Comparison of ENCODE assay signal across 8 cellular contexts in the genomic region with DNA sequence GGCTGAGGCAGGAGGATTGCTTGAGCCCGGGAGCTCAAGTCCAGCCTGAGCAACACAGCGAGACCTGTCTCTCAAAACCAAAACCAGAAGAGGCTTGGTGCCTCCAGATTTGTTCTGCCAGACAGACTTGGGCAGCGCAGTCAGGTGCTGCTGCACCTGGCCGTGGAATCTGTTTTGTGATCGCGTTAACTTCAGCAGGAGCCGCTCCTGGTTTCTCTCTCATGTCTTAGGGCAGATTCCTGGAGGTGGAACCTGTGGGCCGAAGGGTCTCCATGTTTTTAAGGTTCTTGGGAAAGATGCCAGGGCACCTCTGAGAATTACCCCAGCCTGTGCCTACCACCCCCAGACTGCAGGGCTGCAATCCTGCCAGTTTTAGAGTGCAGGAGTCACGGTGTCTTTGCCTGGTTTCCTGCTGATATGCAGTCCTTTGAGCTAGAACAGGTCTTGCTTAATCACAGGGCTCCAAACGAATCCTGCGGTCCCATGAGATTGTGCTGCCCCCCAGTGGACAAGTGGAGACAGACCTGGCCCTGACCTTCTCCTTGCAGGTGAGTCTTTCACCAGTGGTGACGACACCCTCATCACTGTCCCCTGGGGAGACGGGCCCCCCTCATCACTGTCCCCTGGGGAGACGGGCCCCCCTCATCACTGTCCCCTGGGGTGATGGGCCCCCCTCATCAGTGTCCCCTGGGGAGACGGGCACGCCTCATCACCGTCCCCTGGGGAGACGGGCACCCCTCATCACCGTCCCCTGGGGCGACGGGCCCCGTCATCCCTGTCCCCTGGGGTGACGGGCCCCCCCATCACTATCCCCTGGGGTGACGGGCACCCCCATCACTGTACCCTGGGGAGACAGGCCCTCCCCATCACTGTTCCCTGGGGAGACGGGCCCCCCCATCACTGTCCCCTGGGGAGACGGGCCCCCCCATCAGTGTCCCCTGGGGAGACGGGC. TPM values are rescaled to one million over a fixed set of nuclear protein-coding genes. Genes with fewer than 3 reads are reported as not detected.
DNase-seq lines count a peak whose midpoint lies in the region; ATAC-seq and TF ChIP-seq lines count a peak whose summit lies in the region.

No MANE protein-coding gene starts in this region.

- no peak overlapping the region for H3K27ac ChIP-seq in CD4-positive, CD25-positive, alpha-beta regulatory T cell (ENCODE audit: insufficient read depth, low read length, poor library complexity, severe bottlenecking)
- H3K27ac ChIP-seq in heart left ventricle (peak overlapping the region in 4 of 12 donors; percentile 22 to 59 (median 48)), vagina (no peak overlapping the region)

- intact Hi-C loops in heart left ventricle (cut with DNase I) = loop anchor here (1.0 to 10.0 kb wide), 11 partner anchors 35 to 261 kb away; a partner anchor contains a TSS
- intact Hi-C loops in vagina (cut with DNase I) = loop anchor here (2.0 kb wide), 1 partner anchor 149 kb away; no protein-coding TSS in a partner anchor

- H3K36me3 ChIP-seq in CD4-positive, CD25-positive, alpha-beta regulatory T cell (ENCODE audit: control insufficient read depth, insufficient read depth, low read length) = no peaks in the 10 kb centered on the region
- peaks cover 0 to 31% (median 11%) of the 10 kb centered on the region in 9 donors for H3K36me3 ChIP-seq in heart left ventricle
- no peaks in the 10 kb centered on the region for H3K36me3 ChIP-seq in vagina

- no peak overlapping the region for H3K4me3 Mint-ChIP-seq in CD4-positive, CD25-positive, alpha-beta regulatory T cell
- no peak overlapping the region for H3K4me3 Mint-ChIP-seq in activated naive CD8-positive, alpha-beta T cell treated with anti-CD3 and anti-CD28 coated beads, Interleukin-2, amount 50 U/mL, for 24 hours

- no peaks in the 10 kb centered on the region for H3K9me3 Mint-ChIP-seq in CD4-positive, CD25-positive, alpha-beta regulatory T cell
- H3K9me3 Mint-ChIP-seq in activated naive CD8-positive, alpha-beta T cell treated with anti-CD3 and anti-CD28 coated beads, Interleukin-2, amount 50 U/mL, for 24 hours = no peaks in the 10 kb centered on the region

- WGBS in heart left ventricle, 4 donors = 54 to 65% (median 63%) methylated on average over 17 to 27 of the region's 27 CpGs

- no peak overlapping the region for H3K4me3 ChIP-seq in CD4-positive, CD25-positive, alpha-beta regulatory T cell (ENCODE audit: low read depth, low read length)
- H3K4me3 ChIP-seq in heart left ventricle (no peak overlapping the region), vagina (no peak overlapping the region)

- TF ChIP-seq POLR2A in heart left ventricle (IDR thresholded peaks at IDR 0.05) = no peak
- no peak for TF ChIP-seq POLR2A in vagina (IDR thresholded peaks at IDR 0.05)

- no peaks in the 10 kb centered on the region for H3K27me3 Mint-ChIP-seq in CD4-positive, CD25-positive, alpha-beta regulatory T cell
- H3K27me3 Mint-ChIP-seq in activated naive CD8-positive, alpha-beta T cell treated with anti-CD3 and anti-CD28 coated beads, Interleukin-2, amount 50 U/mL, for 24 hours = no peaks in the 10 kb centered on the region

- H3K9me3 ChIP-seq in CD4-positive, CD25-positive, alpha-beta regulatory T cell (ENCODE audit: control insufficient read depth in 2 of 2, low read length in 2 of 2) = no peaks in the 10 kb centered on the region
- H3K9me3 ChIP-seq in heart left ventricle (no peaks in the 10 kb centered on the region), vagina (no peaks in the 10 kb centered on the region)

- H3K4me1 ChIP-seq in CD4-positive, CD25-positive, alpha-beta regulatory T cell (ENCODE audit: control insufficient read depth, insufficient read depth, low read length, poor library complexity, severe bottlenecking) = no peaks in the 10 kb centered on the region
- peaks cover 0 to 8% (median 5%) of the 10 kb centered on the region in 12 donors for H3K4me1 ChIP-seq in heart left ventricle
- H3K4me1 ChIP-seq in vagina = peaks cover 5% of the 10 kb centered on the region

- H3K27me3 ChIP-seq in CD4-positive, CD25-positive, alpha-beta regulatory T cell (ENCODE audit: control insufficient read depth, insufficient read depth, low read length) = no peaks in the 10 kb centered on the region
- H3K27me3 ChIP-seq in heart left ventricle (no peaks in the 10 kb centered on the region), vagina (no peaks in the 10 kb centered on the region)

- ATAC-seq in CD4-positive, CD25-positive, alpha-beta regulatory T cell (ENCODE audit: low read depth in 2 of 2) = peak; percentile 93 to 95
- ATAC-seq in GM21825 (IDR thresholded peaks at IDR 0.05; ENCODE audit: unreplicated experiment) = peak; percentile 77
- peak; percentile 92 for ATAC-seq in activated naive CD8-positive, alpha-beta T cell treated with anti-CD3 and anti-CD28 coated beads, Interleukin-2, amount 50 U/mL, for 24 hours
- ATAC-seq in heart left ventricle = peak; percentile 81 to 91 (median 85)

- TF ChIP-seq CTCF in heart left ventricle (IDR thresholded peaks at IDR 0.05) = peak; percentile 73 to 90 (median 82)
- TF ChIP-seq CTCF in vagina (IDR thresholded peaks at IDR 0.05) = peak; percentile 47 to 82 (median 70)

- H3K36me3 Mint-ChIP-seq in CD4-positive, CD25-positive, alpha-beta regulatory T cell = no peaks in the 10 kb centered on the region
- no peaks in the 10 kb centered on the region for H3K36me3 Mint-ChIP-seq in activated naive CD8-positive, alpha-beta T cell treated with anti-CD3 and anti-CD28 coated beads, Interleukin-2, amount 50 U/mL, for 24 hours (ENCODE audit: low read depth)

- DNase-seq in CD4-positive, CD25-positive, alpha-beta regulatory T cell = peak; percentile 71 to 91 (median 86)
- peak; percentile 92 for DNase-seq in NCI-H146 (lab: John Stamatoyannopoulos, UW)
- peak; percentile 90 for DNase-seq in SW480 (ENCODE audit: low spot score)
- DNase-seq in activated naive CD8-positive, alpha-beta T cell treated with anti-CD3 and anti-CD28 coated beads, Interleukin-2, amount 50 U/mL, for 24 hours = peak; percentile 87
- peak; percentile 80 to 85 (median 82) for DNase-seq in heart left ventricle
- DNase-seq in pulmonary artery endothelial cell (ENCODE audit: low read depth, low spot score) = peak; percentile 57
- no peak for DNase-seq in vagina (ENCODE audit: extremely low spot score in 2 of 2)

- no peak overlapping the region for H3K27ac Mint-ChIP-seq in CD4-positive, CD25-positive, alpha-beta regulatory T cell
- no peak overlapping the region for H3K27ac Mint-ChIP-seq in activated naive CD8-positive, alpha-beta T cell treated with anti-CD3 and anti-CD28 coated beads, Interleukin-2, amount 50 U/mL, for 24 hours

- H3K4me1 Mint-ChIP-seq in CD4-positive, CD25-positive, alpha-beta regulatory T cell = peaks cover 2 to 9% (median 4%) of the 10 kb centered on the region in 4 donors
- H3K4me1 Mint-ChIP-seq in activated naive CD8-positive, alpha-beta T cell treated with anti-CD3 and anti-CD28 coated beads, Interleukin-2, amount 50 U/mL, for 24 hours = peaks cover 2% of the 10 kb centered on the region

RNA-seq across cellular contexts. Expression of a gene that starts 37.6 kb away (rescaled TPM):
- 64.0 TPM for total RNA-seq in CD4-positive, CD25-positive, alpha-beta regulatory T cell
- 1 to 10 TPM in 2 of 4 donors, under 1 TPM in 2; 0.72 to 3.4 (median 1.5) TPM for polyA plus RNA-seq in CD4-positive, CD25-positive, alpha-beta regulatory T cell
- total RNA-seq in heart left ventricle (10 to 100 TPM; 47.3 to 90.3 (median 60.8) TPM), pulmonary artery endothelial cell (45.8 and 52.6 TPM in 2 replicates), vagina (64.8 TPM)
- 10 to 100 TPM; 50.7 to 78.7 TPM for polyA plus RNA-seq in heart left ventricle

RNA-seq across cellular contexts. Expression of a gene that starts 46.1 kb away (rescaled TPM):
- 3.1 TPM for total RNA-seq in CD4-positive, CD25-positive, alpha-beta regulatory T cell
- under 1 TPM; 0.11 to 0.31 (median 0.21) TPM for polyA plus RNA-seq in CD4-positive, CD25-positive, alpha-beta regulatory T cell
- 1 to 10 TPM in 1 of 9 donors, under 1 TPM in 6, not detected in 2; 0.14 to 1.8 (median 0.82) TPM for total RNA-seq in heart left ventricle
- polyA plus RNA-seq in heart left ventricle = under 1 TPM in 1 of 2 donors, not detected in 1; 0.06 TPM
- 0.13 and 0.14 TPM in 2 replicates for total RNA-seq in pulmonary artery endothelial cell
- total RNA-seq in vagina = not detected

RNA-seq across cellular contexts. Expression of a gene that starts 51.4 kb away (rescaled TPM):
- 58.9 TPM for total RNA-seq in CD4-positive, CD25-positive, alpha-beta regulatory T cell
- 1 to 10 TPM; 5.6 to 8.7 (median 7.5) TPM for polyA plus RNA-seq in CD4-positive, CD25-positive, alpha-beta regulatory T cell
- total RNA-seq in heart left ventricle (10 to 100 TPM; 13.3 to 25.3 (median 18.7) TPM), pulmonary artery endothelial cell (33.1 and 36.7 TPM in 2 replicates), vagina (64.6 TPM)
- polyA plus RNA-seq in heart left ventricle = 10 to 100 TPM; 17.1 to 19.4 TPM

Comparison
In these comparisons a context has a peak if more than half of its experiments do, and no peak if none do; other contexts are left out.
1. DNase-seq: peak in CD4-positive, CD25-positive, alpha-beta regulatory T cell (3 of 3), NCI-H146 (single experiment), SW480 (single experiment), activated naive CD8-positive, alpha-beta T cell treated with anti-CD3 and anti-CD28 coated beads, Interleukin-2, amount 50 U/mL, for 24 hours (single experiment), heart left ventricle (5 of 5) and pulmonary artery endothelial cell (single experiment); none in vagina (0 of 2).
2. Peak in every context shown above with its lines, with median percentiles within 50 percentile points of each other: ATAC-seq.